ENCODE assay signal across 21 cellular contexts in the genomic region with DNA sequence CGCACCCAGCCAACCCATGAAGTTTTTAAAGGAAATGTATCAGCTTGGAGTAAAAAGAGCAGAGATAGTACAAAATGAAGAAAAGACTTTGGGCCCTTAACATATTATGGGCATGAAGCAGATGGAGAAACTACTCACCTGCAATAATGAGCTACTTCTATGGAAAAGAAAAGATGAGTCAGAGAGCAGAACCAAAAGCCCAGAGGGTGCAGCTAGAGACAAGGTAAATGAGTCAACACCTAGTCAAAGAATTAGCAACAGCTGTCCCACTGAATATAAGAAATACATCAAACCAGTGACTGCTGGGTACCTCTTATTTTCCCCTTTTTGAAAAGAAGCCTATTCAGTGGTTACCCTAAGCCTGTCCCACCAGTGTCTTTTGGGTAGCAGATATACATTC.
A peak's percentile ranks its signal among the peaks of the same experiment; 100 is the strongest.
DNase-seq lines count a peak whose midpoint lies in the region; ATAC-seq and TF ChIP-seq lines count a peak whose summit lies in the region.
"Had no signal": no experiment of that assay in that cellular context is flagged by ENCODE, and none has a peak within 500 bp of the region (broad histone marks: within the 10 kb centered on the region; RNA-seq: fewer than 3 reads in every experiment).

No MANE protein-coding gene starts in this region.

- BruUV-seq in Panc1 (replicated peaks; lab: Mats Ljungman, UMichigan), result no TSS peak

- H3K36me3 Mint-ChIP-seq in activated CD4-positive, alpha-beta memory T cell treated with anti-CD3 and anti-CD28 coated beads, Interleukin-2, amount 10 ng/mL, durations not matched to agents 7 days and 5 days (ENCODE audit: low read depth), result no peaks in the 10 kb centered on the region
- H3K36me3 Mint-ChIP-seq: T-cell had no signal

- DNase-seq in stimulated activated CD4-positive, alpha-beta T cell treated with anti-CD3 and anti-CD28 coated beads, Interleukin-15, amount 100 ng/mL, for 24 hours, result peak; percentile 19
- DNase-seq in stimulated activated CD4-positive, alpha-beta T cell treated with anti-CD3 and anti-CD28 coated beads, Interleukin-4, amount 100 ng/mL, for 24 hours, result no peak
- DNase-seq in Panc1 (ENCODE audit: low read depth, low spot score), result no peak
- DNase-seq in SKM-1 treated with dmso at 0.1 percent for 144 hours (lab: John Stamatoyannopoulos, UW; ENCODE audit: unreplicated experiment), result no peak
- DNase-seq in activated CD4-positive, alpha-beta memory T cell treated with anti-CD3 and anti-CD28 coated beads, Interleukin-2, amount 10 ng/mL, durations not matched to agents 7 days and 5 days, result no peak
- DNase-seq in GM19240 (ENCODE audit: insufficient read length, low spot score), result no peak
- DNase-seq: DND-41; KG1; mucosa of descending colon; NCI-H1930; NCI-H2227 treated with DMSO at 0.1 percent for 48 hours; NK-92 treated with Interleukin-12 subunit alpha and Interleukin-12 subunit beta, amount 100 ng/mL, for 24 hours; stimulated activated CD4-positive, alpha-beta T cell treated with anti-CD3 and anti-CD28 coated beads, Interleukin-1b, Interleukin-23, amount 100 ng/mL, for 48 hours; stomach; T-cell had no signal

- intact Hi-C loops in Panc1 (cut with micrococcal nuclease; ENCODE audit: unreplicated experiment), result no loop called here

- CTCF ChIA-PET in Panc1 (lab: Charles Lee), result no interaction called here
- CTCF ChIA-PET in activated CD4-positive, alpha-beta memory T cell treated with anti-CD3 and anti-CD28 coated beads, Interleukin-2, amount 10 ng/mL, durations not matched to agents 7 days and 5 days (lab: Charles Lee), result no interaction called here

- ATAC-seq in Panc1 (peak; percentile 46), esophagus mucosa (peak; percentile 92)
- ATAC-seq: mucosa of descending colon, Right ventricle myocardium inferior, T-cell had no signal

- H3K27ac Mint-ChIP-seq in activated CD4-positive, alpha-beta memory T cell treated with anti-CD3 and anti-CD28 coated beads, Interleukin-2, amount 10 ng/mL, durations not matched to agents 7 days and 5 days, result no peak overlapping the region
- H3K27ac Mint-ChIP-seq: T-cell, type B pancreatic cell had no signal

- no peak for TF ChIP-seq CTCF in Panc1 (IDR thresholded peaks at IDR 0.05)

- H3K27ac ChIP-seq in Panc1 (ENCODE audit: low read length), result no peak overlapping the region
- H3K27ac ChIP-seq: cardiac muscle cell, stomach had no signal

- peaks cover 9% of the 10 kb centered on the region for H3K27me3 Mint-ChIP-seq in activated CD4-positive, alpha-beta memory T cell treated with anti-CD3 and anti-CD28 coated beads, Interleukin-2, amount 10 ng/mL, durations not matched to agents 7 days and 5 days
- H3K27me3 Mint-ChIP-seq: type B pancreatic cell had no signal

- H3K27me3 ChIP-seq in Panc1 (ENCODE audit: control insufficient read depth, insufficient read depth, low read length), result no peaks in the 10 kb centered on the region
- H3K27me3 ChIP-seq: cardiac muscle cell, stomach had no signal

- no peaks in the 10 kb centered on the region for H3K9me3 Mint-ChIP-seq in activated CD4-positive, alpha-beta memory T cell treated with anti-CD3 and anti-CD28 coated beads, Interleukin-2, amount 10 ng/mL, durations not matched to agents 7 days and 5 days
- H3K9me3 Mint-ChIP-seq: neural crest cell, T-cell, type B pancreatic cell had no signal

- H3K4me3 Mint-ChIP-seq in activated CD4-positive, alpha-beta memory T cell treated with anti-CD3 and anti-CD28 coated beads, Interleukin-2, amount 10 ng/mL, durations not matched to agents 7 days and 5 days, result no peak overlapping the region
- H3K4me3 Mint-ChIP-seq: neural crest cell, T-cell, type B pancreatic cell had no signal

- H3K4me3 ChIP-seq in Panc1 (ENCODE audit: low read depth in 2 of 2, low read length in 2 of 2), result no peak overlapping the region
- H3K4me3 ChIP-seq: cardiac muscle cell, HAP-1, mucosa of descending colon, stomach had no signal

- no peaks in the 10 kb centered on the region for H3K4me1 Mint-ChIP-seq in activated CD4-positive, alpha-beta memory T cell treated with anti-CD3 and anti-CD28 coated beads, Interleukin-2, amount 10 ng/mL, durations not matched to agents 7 days and 5 days
- H3K4me1 Mint-ChIP-seq: neural crest cell, T-cell had no signal

- no peaks in the 10 kb centered on the region for H3K9me3 ChIP-seq in Panc1 (ENCODE audit: control insufficient read depth, insufficient read depth, low read depth, low read length)
- H3K9me3 ChIP-seq: HAP-1, mucosa of descending colon, stomach had no signal

- in situ Hi-C loops in Panc1 (cut with HindIII; ENCODE audit: low pct_unique_long_range_greater_than_20kb, low sequenced_read_pairs), result no loop called here

- no peaks in the 10 kb centered on the region for H3K36me3 ChIP-seq in Panc1 (ENCODE audit: control insufficient read depth, insufficient read depth, low read length)
- H3K36me3 ChIP-seq: cardiac muscle cell, HAP-1 had no signal

- no peaks in the 10 kb centered on the region for H3K4me1 ChIP-seq in Panc1 (ENCODE audit: control insufficient read depth, insufficient read depth, low read length)
- H3K4me1 ChIP-seq: HAP-1 had no signal

- POLR2A ChIA-PET in Panc1 (lab: Charles Lee), result no interaction called here
- POLR2A ChIA-PET in activated CD4-positive, alpha-beta memory T cell treated with anti-CD3 and anti-CD28 coated beads, Interleukin-2, amount 10 ng/mL, durations not matched to agents 7 days and 5 days (lab: Charles Lee), result no interaction called here
